8 cellular contexts compared by ENCODE assay signal in genomic region chr2:95159690-95160449, GRCh38. TPM values are rescaled to one million over a fixed set of nuclear protein-coding genes. Genes with fewer than 3 reads are reported as not detected.
DNase-seq lines count a peak whose midpoint lies in the region; ATAC-seq and TF ChIP-seq lines count a peak whose summit lies in the region.

Gene ZNF514, minus strand, starts transcription at chr2:95159848. Its CDS starts 6,595 bp downstream, at chr2:95153253.

- no peaks in the 10 kb centered on the region for H3K27me3 Mint-ChIP-seq in CD8-positive, alpha-beta memory T cell
- no peaks in the 10 kb centered on the region for H3K27me3 Mint-ChIP-seq in naive B cell

- ATAC-seq in GM19468 (IDR thresholded peaks at IDR 0.05; ENCODE audit: extremely low read depth, unreplicated experiment) = peak; percentile 87
- ATAC-seq in naive B cell (ENCODE audit: low read depth in 2 of 2) = peak; percentile 90 to 91

- CTCF ChIA-PET in CD8-positive, alpha-beta memory T cell (lab: Charles Lee) = interaction anchor here (1.0 to 3.2 kb wide), 5 partner anchors 10 to 137 kb away, joined by 3 to 7 read pairs (median 5); no protein-coding TSS in a partner anchor
- CTCF ChIA-PET in PC-9 (lab: Charles Lee) = interaction anchor here (0.7 to 0.8 kb wide), 2 partner anchors 39 to 83 kb away, joined by 3 to 4 read pairs; no protein-coding TSS in a partner anchor

- DNase-seq in CD8-positive, alpha-beta memory T cell = peak; percentile 76 to 83 (median 79)
- DNase-seq in HL-60 (ENCODE audit: low read depth in 1 of 2, low spot score in 1 of 2) (peak; percentile 28 to 55), PC-9 (peak in 1 of 2 experiments; percentile 72), activated T-helper 1 cell treated with Interleukin-2 at 50 U/mL for 16 hours (ENCODE audit: low read depth) (peak; percentile 71), fibroblast of gingiva (ENCODE audit: low read depth) (peak; percentile 78), naive B cell (peak; percentile 80)
- peak; percentile 48 to 54 for DNase-seq in stimulated activated CD8-positive, alpha-beta memory T cell treated with anti-CD3 and anti-CD28 coated beads, Interleukin-7, amount 100 ng/mL, for 48 hours (ENCODE audit: extremely low read depth in 1 of 2, low read depth in 1 of 2)

- intact Hi-C loops in PC-9 (cut with micrococcal nuclease; ENCODE audit: unreplicated experiment) = no loop called here

- no peaks in the 10 kb centered on the region for H3K9me2 ChIP-seq in PC-9 (ENCODE audit: insufficient read depth)

- peaks cover 12 to 34% (median 25%) of the 10 kb centered on the region in 3 donors for H3K4me1 Mint-ChIP-seq in CD8-positive, alpha-beta memory T cell
- peaks cover 12 to 27% (median 20%) of the 10 kb centered on the region in 3 donors for H3K4me1 Mint-ChIP-seq in naive B cell

- H3K9me3 Mint-ChIP-seq in CD8-positive, alpha-beta memory T cell = peaks cover 0 to 9% (median 4%) of the 10 kb centered on the region in 5 donors
- H3K9me3 Mint-ChIP-seq in naive B cell = peaks cover 0 to 6% (median 0%) of the 10 kb centered on the region in 7 donors

- H3K27ac ChIP-seq in CD8-positive, alpha-beta memory T cell (ENCODE audit: low read depth, low read length) = peak within 1 kb of the TSS; percentile 64
- peak within 1 kb of the TSS; percentile 47 for H3K27ac ChIP-seq in HL-60 (replicated peaks)
- no peak within 1 kb of the TSS for H3K27ac ChIP-seq in PC-9

- peaks cover 20% of the 10 kb centered on the region; the same call in 1 of the 2 replicates for H3F3A ChIP-seq in PC-9 (ENCODE audit: insufficient read depth, low read depth)

- no peaks in the 10 kb centered on the region for H3K27me3 ChIP-seq in CD8-positive, alpha-beta memory T cell (ENCODE audit: insufficient read depth, low read length, poor library complexity, severe bottlenecking)
- H3K27me3 ChIP-seq in HL-60 (ENCODE audit: insufficient read depth, poor library complexity, severe bottlenecking) = no peaks in the 10 kb centered on the region
- no peaks in the 10 kb centered on the region for H3K27me3 ChIP-seq in PC-9 (ENCODE audit: insufficient read depth, low read depth)

- H3K79me2 ChIP-seq in PC-9 (ENCODE audit: low read depth) = peaks cover 8% of the 10 kb centered on the region

- H3K9me3 ChIP-seq in CD8-positive, alpha-beta memory T cell (ENCODE audit: low read length) = no peaks in the 10 kb centered on the region
- peaks cover 25% of the 10 kb centered on the region; the same call in 1 of the 2 replicates for H3K9me3 ChIP-seq in PC-9 (ENCODE audit: insufficient read depth, low read depth)

- peak within 1 kb of the TSS; percentile 86 to 92 (median 89) for H3K4me3 Mint-ChIP-seq in CD8-positive, alpha-beta memory T cell
- peak within 1 kb of the TSS; percentile 80 to 94 (median 92) for H3K4me3 Mint-ChIP-seq in naive B cell

- TF ChIP-seq CTCF in HL-60 (IDR thresholded peaks at IDR 0.05; ENCODE audit: insufficient read depth, low read length) (no peak), PC-9 (conservative IDR thresholded peaks at IDR 0.05) (no peak)

- BruUV-seq in PC-9 (replicated peaks; lab: Mats Ljungman, UMichigan) = no TSS peak

- H3K4me3 ChIP-seq in CD8-positive, alpha-beta memory T cell (ENCODE audit: low read length) = peak within 1 kb of the TSS; percentile 76
- H3K4me3 ChIP-seq in HL-60 (replicated peaks; ENCODE audit: insufficient read depth, low read length) (peak within 1 kb of the TSS; percentile 57), PC-9 (peak within 1 kb of the TSS; percentile 84)

- H3K36me3 Mint-ChIP-seq in CD8-positive, alpha-beta memory T cell = peaks cover 16 to 22% (median 19%) of the 10 kb centered on the region in 3 donors
- H3K36me3 Mint-ChIP-seq in naive B cell = peaks cover 5 to 19% of the 10 kb centered on the region in 2 donors

- POLR2A ChIA-PET in CD8-positive, alpha-beta memory T cell (lab: Charles Lee) = interaction anchor here (1.4 to 3.0 kb wide), 2 partner anchors 38 to 46 kb away, joined by 3 to 15 read pairs; partner anchors contain the start of gene MRPS5
- POLR2A ChIA-PET in PC-9 (lab: Charles Lee; ENCODE audit: unreplicated experiment) = interaction anchor here (0.5 kb wide), 1 partner anchor 37 kb away, joined by 3 read pairs; no protein-coding TSS in a partner anchor

- H3K4me2 ChIP-seq in PC-9 = peak within 1 kb of the TSS; percentile 90

- H2AFZ ChIP-seq in PC-9 = peak within 1 kb of the TSS; percentile 97

- peaks cover 6% of the 10 kb centered on the region for H3K36me3 ChIP-seq in CD8-positive, alpha-beta memory T cell (ENCODE audit: insufficient read depth, low read length)
- peaks cover 15% of the 10 kb centered on the region for H3K36me3 ChIP-seq in PC-9 (ENCODE audit: low read depth)

- H3K27ac Mint-ChIP-seq in CD8-positive, alpha-beta memory T cell = peak within 1 kb of the TSS; percentile 75 to 95 (median 88)
- H3K27ac Mint-ChIP-seq in naive B cell = peak within 1 kb of the TSS; percentile 47 to 95 (median 85)

- H4K20me1 ChIP-seq in PC-9 (ENCODE audit: insufficient read depth) = no peaks in the 10 kb centered on the region

- peaks cover 22% of the 10 kb centered on the region for H3K4me1 ChIP-seq in CD8-positive, alpha-beta memory T cell (ENCODE audit: insufficient read depth, low read length)
- peaks cover 18% of the 10 kb centered on the region for H3K4me1 ChIP-seq in PC-9 (replicated peaks; ENCODE audit: insufficient read depth)

RNA-seq across cellular contexts. Expression of gene ZNF514, which starts in this region (rescaled TPM):
- total RNA-seq in CD8-positive, alpha-beta memory T cell = 10 to 100 TPM; 10.3 to 12.2 TPM
- 9.9 TPM for polyA plus RNA-seq in CD8-positive, alpha-beta memory T cell
- 21.7 and 27.8 TPM in 2 replicates for total RNA-seq in PC-9 (2021)
- 10 to 100 TPM in 3 of 6 donors, 1 to 10 TPM in 3; 6.7 to 11.2 (median 8.9) TPM for polyA plus RNA-seq in naive B cell (ENCODE audit: low read depth in 6 of 6)
